ENCODE assay signal across 1 cellular context in genomic region chr3:150742141-150742523, GRCh38.
TF ChIP-seq lines count a peak whose summit lies in the region.

No MANE protein-coding gene starts in this region.

TF ChIP-seq in HepG2, 621 proteins besides CTCF, POLR2A, EP300 and RAD21:
- no peak for TF ChIP-seq JUND (CRISPR knock-in tag; IDR thresholded peaks at IDR 0.05)
- no peak for TF ChIP-seq PAXIP1 (CRISPR knock-in tag; conservative IDR thresholded peaks at IDR 0.05)
- TF ChIP-seq PREB (CRISPR knock-in tag; IDR thresholded peaks at IDR 0.05) = no peak
- no peak for TF ChIP-seq ZNF781 (CRISPR knock-in tag; IDR thresholded peaks at IDR 0.05; ENCODE audit: borderline replicate concordance, not compliant biosample characterization)
- no peak for TF ChIP-seq ZNF737 (CRISPR knock-in tag; IDR thresholded peaks at IDR 0.05; ENCODE audit: borderline replicate concordance)
- no peak for TF ChIP-seq ZNF574 (CRISPR knock-in tag; IDR thresholded peaks at IDR 0.05)
- TF ChIP-seq ZNF776 (CRISPR knock-in tag; IDR thresholded peaks at IDR 0.05) = no peak
- TF ChIP-seq EZH2 (conservative IDR thresholded peaks at IDR 0.05; ENCODE audit: low read depth, low read length) = no peak
- peak; percentile 70; the same call in 1 of the 2 replicates for TF ChIP-seq SSRP1 (CRISPR knock-in tag; IDR thresholded peaks at IDR 0.05)
- TF ChIP-seq ZNF687 (CRISPR knock-in tag; IDR thresholded peaks at IDR 0.05) = peak; percentile 56
- TF ChIP-seq NFKB2 (CRISPR knock-in tag; IDR thresholded peaks at IDR 0.05; ENCODE audit: borderline replicate concordance) = peak; percentile 45; the same call in 1 of the 2 replicates
- TF ChIP-seq ARID3A (IDR thresholded peaks at IDR 0.05; ENCODE audit: low read depth, low read length) = no peak
- no peak for TF ChIP-seq PITX1 (CRISPR knock-in tag; IDR thresholded peaks at IDR 0.05)
- no peak for TF ChIP-seq ZNF576 (CRISPR knock-in tag; IDR thresholded peaks at IDR 0.05)
